In genomic region chr18:60668583-60668982, GRCh38 we compare ENCODE assay signal across 15 cellular contexts.
DNase-seq lines count a peak whose midpoint lies in the region; ATAC-seq, FAIRE-seq and TF ChIP-seq lines count a peak whose summit lies in the region.
"Had no signal": no experiment of that assay in that cellular context is flagged by ENCODE, and none has a peak within 500 bp of the region (broad histone marks: within the 10 kb centered on the region; RNA-seq: fewer than 3 reads in every experiment).

No MANE protein-coding gene starts in this region.

- ATAC-seq in HG02571 (IDR thresholded peaks at IDR 0.05; ENCODE audit: unreplicated experiment) (no peak), left lobe of liver (no peak)
- ATAC-seq: left lung had no signal

- no peaks in the 10 kb centered on the region for H4K20me1 ChIP-seq in KMS-11 (ENCODE audit: insufficient read depth)

- H3K27ac ChIP-seq in KMS-11 (no peak overlapping the region), esophagus squamous epithelium (no peak overlapping the region)
- H3K27ac ChIP-seq: coronary artery, left lung, thoracic aorta had no signal

- no peak for TF ChIP-seq POLR2A in esophagus squamous epithelium (IDR thresholded peaks at IDR 0.05)

- no peak overlapping the region for H3K4me2 ChIP-seq in KMS-11

- no peaks in the 10 kb centered on the region for H3K79me2 ChIP-seq in KMS-11 (ENCODE audit: insufficient read depth, low read depth)

- no peaks in the 10 kb centered on the region for H3K27me3 ChIP-seq in KMS-11 (ENCODE audit: insufficient read depth, low read depth)
- no peaks in the 10 kb centered on the region for H3K27me3 ChIP-seq in esophagus squamous epithelium
- H3K27me3 ChIP-seq: left lung had no signal

- H3K36me3 ChIP-seq in KMS-11 (ENCODE audit: insufficient read depth) (no peaks in the 10 kb centered on the region), esophagus squamous epithelium (no peaks in the 10 kb centered on the region)
- H3K36me3 ChIP-seq: left lung, thoracic aorta had no signal

- H2AFZ ChIP-seq in KMS-11 (ENCODE audit: low read depth): no peak overlapping the region

- peaks cover 30% of the 10 kb centered on the region for H3K4me1 ChIP-seq in KMS-11 (ENCODE audit: low read depth, poor library complexity, severe bottlenecking)
- H3K4me1 ChIP-seq in esophagus squamous epithelium: no peaks in the 10 kb centered on the region
- H3K4me1 ChIP-seq: left lung had no signal

- WGBS in esophagus squamous epithelium, 2 donors: 89 to 96% methylated on average over 4 of the region's 4 CpGs

- DNase-seq in D721Med (ENCODE audit: insufficient read length, low spot score) (no peak), OCI-M1 (lab: John Stamatoyannopoulos, UW) (peak; percentile 50), epithelial cell of esophagus (ENCODE audit: low read depth) (no peak), hypothalamus (lab: John Stamatoyannopoulos, UW) (no peak), left lobe of liver (ENCODE audit: low spot score) (no peak), esophagus squamous epithelium (lab: John Stamatoyannopoulos, UW) (no peak)
- DNase-seq: activated CD4-positive, alpha-beta T cell treated with anti-CD3 and anti-CD28 coated beads, Interleukin-2, amount 50 U/mL, for 48 hours; AML-193; EL; left lung; NCI-H510A had no signal

- no peak overlapping the region for H3K4me3 ChIP-seq in KMS-11 (IDR thresholded peaks at IDR 0.05; ENCODE audit: insufficient read depth, low read depth, low read length)
- no peak overlapping the region for H3K4me3 ChIP-seq in epithelial cell of esophagus (ENCODE audit: low read length)
- no peak overlapping the region for H3K4me3 ChIP-seq in esophagus squamous epithelium
- H3K4me3 ChIP-seq: coronary artery, left lung, thoracic aorta had no signal

- H3K9me3 ChIP-seq in esophagus squamous epithelium: no peaks in the 10 kb centered on the region
- H3K9me3 ChIP-seq: left lung, thoracic aorta had no signal

- peak; percentile 29 for TF ChIP-seq CTCF in D721Med (IDR thresholded peaks at IDR 0.05; ENCODE audit: insufficient read depth, missing control alignments)
- TF ChIP-seq CTCF in KMS-11 (conservative IDR thresholded peaks at IDR 0.05; ENCODE audit: low read depth, low read length): peak; percentile 66
- TF ChIP-seq CTCF in epithelial cell of esophagus (IDR thresholded peaks at IDR 0.05; ENCODE audit: insufficient read depth, low read depth, low read length, missing control alignments): peak; percentile 30
- TF ChIP-seq CTCF in esophagus squamous epithelium (IDR thresholded peaks at IDR 0.05): no peak

- intact Hi-C loops in esophagus squamous epithelium (cut with DNase I): no loop called here

- H3K9ac ChIP-seq in KMS-11: no peak overlapping the region

- FAIRE-seq in D721Med (lab: Jason Lieb, UNC): peak; percentile 95

Comparison
In these comparisons a context has a peak if more than half of its experiments do, and no peak if none do; other contexts are left out.
1. CTCF ChIP-seq: peak in D721Med (single experiment), KMS-11 (single experiment) and epithelial cell of esophagus (single experiment); none in esophagus squamous epithelium (0 of 6).